ENCODE assay signal across 9 cellular contexts in genomic region chr20:63496404-63497120, GRCh38. TPM values are rescaled to one million over a fixed set of nuclear protein-coding genes. Genes with fewer than 3 reads are reported as not detected.
DNase-seq lines count a peak whose midpoint lies in the region; ATAC-seq and TF ChIP-seq lines count a peak whose summit lies in the region.
"Had no signal": no experiment of that assay in that cellular context is flagged by ENCODE, and none has a peak within 500 bp of the region (broad histone marks: within the 10 kb centered on the region; RNA-seq: fewer than 3 reads in every experiment).

No MANE protein-coding gene starts in this region.

- H3K9ac ChIP-seq in HUES6 (ENCODE audit: low read length), result no peak overlapping the region
- no peak overlapping the region for H3K9ac ChIP-seq in adipocyte (ENCODE audit: low read length)
- H3K9ac ChIP-seq in endodermal cell (ENCODE audit: extremely low read depth, low read length, poor library complexity, severe bottlenecking), result no peak overlapping the region

- WGBS in thyroid gland, 2 donors, result 19 to 35% methylated on average over 10 of the region's 21 CpGs
- 62 to 67% methylated on average over 14 to 20 of the region's 21 CpGs for WGBS in endodermal cell (ENCODE audit: insufficient coverage in 1 of 2, insufficient read length in 1 of 2), 2 experiments

- DNase-seq in adipocyte (ENCODE audit: low read depth), result no peak
- DNase-seq in islet precursor cell, result peak; percentile 54
- no peak for DNase-seq in stimulated activated naive B cell treated with anti-CD40 and anti-IgM and Interleukin-4, amounts not matched to agents 10 μg/mL and 1 μg/mL and 100 μg/mL, for 72 hours
- DNase-seq in thyroid gland, result no peak
- DNase-seq in endodermal cell, result no peak
- DNase-seq in cerebellar cortex (ENCODE audit: low spot score), result no peak

- no peaks in the 10 kb centered on the region for H3K9me3 ChIP-seq in HUES6 (ENCODE audit: control insufficient read depth, insufficient read depth, low read depth, low read length)
- H3K9me3 ChIP-seq in adipocyte (ENCODE audit: control insufficient read depth, low read length), result no peaks in the 10 kb centered on the region
- H3K9me3 ChIP-seq in thyroid gland, result no peaks in the 10 kb centered on the region
- no peaks in the 10 kb centered on the region for H3K9me3 ChIP-seq in endodermal cell (ENCODE audit: control insufficient read depth, low read length)
- H3K9me3 ChIP-seq: SJSA1 had no signal

- H3K27ac Mint-ChIP-seq in stimulated activated naive B cell treated with anti-CD40 and anti-IgM and Interleukin-4, amounts not matched to agents 10 μg/mL and 1 μg/mL and 100 μg/mL, for 72 hours, result peak overlapping the region; percentile 51
- H3K27ac Mint-ChIP-seq in endodermal cell, result no peak overlapping the region

- TF ChIP-seq POLR2A in thyroid gland (IDR thresholded peaks at IDR 0.05), result no peak

- H3K9me3 Mint-ChIP-seq in stimulated activated naive B cell treated with anti-CD40 and anti-IgM and Interleukin-4, amounts not matched to agents 10 μg/mL and 1 μg/mL and 100 μg/mL, for 72 hours, result peaks cover 8 to 9% of the 10 kb centered on the region in 2 donors
- H3K9me3 Mint-ChIP-seq in endodermal cell, result no peaks in the 10 kb centered on the region

- intact Hi-C loops in thyroid gland (cut with DNase I), result loop anchor here (5.0 kb wide), 1 partner anchor 476 kb away; no protein-coding TSS in a partner anchor

- no peak overlapping the region for H3K27ac ChIP-seq in HUES6 (ENCODE audit: low read depth, low read length)
- no peak overlapping the region for H3K27ac ChIP-seq in thyroid gland
- H3K27ac ChIP-seq in endodermal cell (ENCODE audit: low read depth, low read length), result no peak overlapping the region
- H3K27ac ChIP-seq: SJSA1 had no signal

- H3K27me3 ChIP-seq in HUES6 (ENCODE audit: control insufficient read depth, insufficient read depth, low read length), result peaks cover 70% of the 10 kb centered on the region
- H3K27me3 ChIP-seq in adipocyte (replicated peaks; ENCODE audit: control insufficient read depth, insufficient read depth, low read length), result peaks cover 24% of the 10 kb centered on the region
- peaks cover 7% of the 10 kb centered on the region for H3K27me3 ChIP-seq in thyroid gland
- peaks cover 36% of the 10 kb centered on the region for H3K27me3 ChIP-seq in endodermal cell (ENCODE audit: control insufficient read depth, insufficient read depth, low read length, poor library complexity, severe bottlenecking)

- peaks cover 21 to 37% of the 10 kb centered on the region in 2 donors for H3K27me3 Mint-ChIP-seq in stimulated activated naive B cell treated with anti-CD40 and anti-IgM and Interleukin-4, amounts not matched to agents 10 μg/mL and 1 μg/mL and 100 μg/mL, for 72 hours
- H3K27me3 Mint-ChIP-seq in endodermal cell (ENCODE audit: insufficient read depth), result peaks cover 44% of the 10 kb centered on the region

- no peaks in the 10 kb centered on the region for H3K36me3 Mint-ChIP-seq in stimulated activated naive B cell treated with anti-CD40 and anti-IgM and Interleukin-4, amounts not matched to agents 10 μg/mL and 1 μg/mL and 100 μg/mL, for 72 hours
- H3K36me3 Mint-ChIP-seq in endodermal cell (ENCODE audit: low read depth), result peaks cover 7% of the 10 kb centered on the region

- H3K36me3 ChIP-seq in HUES6 (ENCODE audit: control insufficient read depth, insufficient read depth, low read length) (no peaks in the 10 kb centered on the region; the same call in 1 of the 2 replicates), adipocyte (ENCODE audit: control insufficient read depth, insufficient read depth, low read length, severe bottlenecking) (no peaks in the 10 kb centered on the region), thyroid gland (no peaks in the 10 kb centered on the region), endodermal cell (ENCODE audit: control insufficient read depth, insufficient read depth, low read length) (no peaks in the 10 kb centered on the region)
- H3K36me3 ChIP-seq: SJSA1 had no signal

- peaks cover 22% of the 10 kb centered on the region for H3K4me1 ChIP-seq in HUES6 (ENCODE audit: control insufficient read depth, insufficient read depth, low read length)
- H3K4me1 ChIP-seq in adipocyte (ENCODE audit: control insufficient read depth, insufficient read depth, low read length), result no peaks in the 10 kb centered on the region
- H3K4me1 ChIP-seq in thyroid gland, result peaks cover 0 to 16% of the 10 kb centered on the region in 2 donors
- no peaks in the 10 kb centered on the region for H3K4me1 ChIP-seq in endodermal cell (ENCODE audit: control insufficient read depth, insufficient read depth, low read length)

- peak; percentile 19 to 25 for ATAC-seq in stimulated activated naive B cell treated with anti-CD40 and anti-IgM and Interleukin-4, amounts not matched to agents 10 μg/mL and 1 μg/mL and 100 μg/mL, for 72 hours (replicated peaks)

- TF ChIP-seq CTCF in thyroid gland (IDR thresholded peaks at IDR 0.05) (no peak), endodermal cell (conservative IDR thresholded peaks at IDR 0.05) (no peak)

- H3K4me1 Mint-ChIP-seq in stimulated activated naive B cell treated with anti-CD40 and anti-IgM and Interleukin-4, amounts not matched to agents 10 μg/mL and 1 μg/mL and 100 μg/mL, for 72 hours, result peaks cover 7 to 20% of the 10 kb centered on the region in 2 donors
- no peaks in the 10 kb centered on the region for H3K4me1 Mint-ChIP-seq in endodermal cell

- H3K4me3 ChIP-seq in HUES6 (ENCODE audit: low read depth, low read length) (peak overlapping the region; percentile 47), adipocyte (ENCODE audit: low read length) (peak overlapping the region; percentile 36), thyroid gland (replicated peaks in 1 of 3) (peak overlapping the region in 1 of 3 donors; percentile 13), endodermal cell (ENCODE audit: low read length) (no peak overlapping the region)
- H3K4me3 ChIP-seq: SJSA1 had no signal

- H3K4me3 Mint-ChIP-seq in stimulated activated naive B cell treated with anti-CD40 and anti-IgM and Interleukin-4, amounts not matched to agents 10 μg/mL and 1 μg/mL and 100 μg/mL, for 72 hours, result peak overlapping the region; percentile 65 to 66
- H3K4me3 Mint-ChIP-seq in endodermal cell, result no peak overlapping the region

RNA-seq across cellular contexts. Expression of gene EEF1A2, which starts 2.3 kb away (rescaled TPM):
- total RNA-seq in thyroid gland (1 to 10 TPM in 3 of 4 donors, under 1 TPM in 1; 0.22 to 2.0 (median 1.3) TPM), endodermal cell (10 to 100 TPM; 12.1 to 22.6 TPM)
- 24.7 TPM for polyA plus RNA-seq in endodermal cell (2013, experiment 1 of 2)
- polyA plus RNA-seq in endodermal cell (2013, experiment 2 of 2), result 18.3 TPM

RNA-seq across cellular contexts. Expression of gene PPDPF, which starts 24.0 kb away (rescaled TPM):
- total RNA-seq in thyroid gland (100 to 1,000 TPM in 3 of 4 donors, 10 to 100 TPM in 1; 82.0 to 226 (median 146) TPM), endodermal cell (100 to 1,000 TPM; 247 to 296 TPM)
- 318 TPM for polyA plus RNA-seq in endodermal cell (2013, experiment 1 of 2)
- polyA plus RNA-seq in endodermal cell (2013, experiment 2 of 2), result 282 TPM

RNA-seq across cellular contexts. Expression of gene KCNQ2, which starts 24.1 kb away (rescaled TPM):
- under 1 TPM in 2 of 4 donors, not detected in 2; 0.11 to 0.27 TPM for total RNA-seq in thyroid gland
- total RNA-seq in endodermal cell, result 10 to 100 TPM; 36.4 to 62.8 TPM
- 111 TPM for polyA plus RNA-seq in endodermal cell (2013, experiment 1 of 2)
- polyA plus RNA-seq in endodermal cell (2013, experiment 2 of 2), result 96.8 TPM
- total RNA-seq: renal cortical epithelial cell, SJSA1 had no signal

RNA-seq across cellular contexts. Expression of gene PTK6, which starts 40.6 kb away (rescaled TPM):
- total RNA-seq in thyroid gland (under 1 TPM in 1 of 4 donors, not detected in 3; 0.11 TPM), endodermal cell (under 1 TPM in 1 of 2 donors, not detected in 1; 0.22 TPM)
- polyA plus RNA-seq in endodermal cell (2013, experiment 1 of 2), result not detected
- not detected for polyA plus RNA-seq in endodermal cell (2013, experiment 2 of 2)
- total RNA-seq: SJSA1 had no signal

RNA-seq across cellular contexts. Expression of gene SRMS, which starts 51.0 kb away (rescaled TPM):
- total RNA-seq in thyroid gland (not detected), endodermal cell (not detected)
- polyA plus RNA-seq in endodermal cell (2013, experiment 1 of 2), result not detected
- polyA plus RNA-seq in endodermal cell (2013, experiment 2 of 2), result not detected
- total RNA-seq: renal cortical epithelial cell, SJSA1 had no signal

Comparison
In these comparisons a context has a peak if more than half of its experiments do, and no peak if none do; other contexts are left out.
1. RNA of gene EEF1A2, which starts 2.3 kb away (total RNA-seq): 12.1 to 22.6 TPM in endodermal cell; 0.22 to 2.0 TPM in thyroid gland; every median in the first group is over 4 times any median in the second.
2. RNA of gene KCNQ2, which starts 24.1 kb away (total RNA-seq): 36.4 to 62.8 TPM in endodermal cell; 0.11 to 0.27 TPM in thyroid gland; every median in the first group is over 10 times any median in the second.